ENCODE assay signal across 13 cellular contexts in the genomic region with DNA sequence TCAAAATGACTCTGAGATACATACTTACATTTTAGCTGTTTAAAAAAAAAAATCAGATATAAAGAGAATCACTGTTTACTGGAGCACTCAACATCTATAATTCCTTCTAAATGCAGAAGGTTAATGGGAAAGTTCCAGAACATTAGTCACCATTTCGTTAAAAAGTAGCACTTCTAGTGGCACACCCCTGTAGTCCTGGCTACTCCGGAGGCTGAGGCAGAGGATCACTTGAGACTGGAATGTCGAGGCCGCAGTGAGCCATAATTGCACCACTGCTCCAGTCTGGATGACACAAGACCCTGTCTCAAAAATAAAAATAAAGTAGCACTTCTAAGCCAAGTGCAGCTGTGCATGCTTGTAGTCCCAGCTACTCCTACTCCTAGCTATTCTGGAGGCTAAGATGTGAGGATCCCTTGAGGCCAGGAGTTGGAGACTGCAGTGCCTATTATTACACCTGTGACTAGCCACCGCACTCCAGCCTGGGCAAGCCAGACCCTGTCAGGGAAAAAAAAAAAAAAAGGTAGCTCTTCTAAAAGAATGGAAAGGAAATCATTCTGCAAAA. TPM values are rescaled to one million over a fixed set of nuclear protein-coding genes. Genes with fewer than 3 reads are reported as not detected.
A peak's percentile ranks its signal among the peaks of the same experiment; 100 is the strongest.
DNase-seq lines count a peak whose midpoint lies in the region; ATAC-seq, FAIRE-seq and TF ChIP-seq lines count a peak whose summit lies in the region.
"Had no signal": no experiment of that assay in that cellular context is flagged by ENCODE, and none has a peak within 500 bp of the region (broad histone marks: within the 10 kb centered on the region; RNA-seq: fewer than 3 reads in every experiment).

No MANE protein-coding gene starts in this region.

- no peaks in the 10 kb centered on the region for H3K27me3 Mint-ChIP-seq in activated naive CD4-positive, alpha-beta T cell treated with anti-CD3 and anti-CD28 coated beads, Interleukin-2, amount 50 U/mL, for 24 hours
- H3K27me3 Mint-ChIP-seq in T-cell, result no peaks in the 10 kb centered on the region
- no peaks in the 10 kb centered on the region for H3K27me3 Mint-ChIP-seq in stimulated activated memory B cell treated with anti-CD40 and anti-IgM and Interleukin-4, amounts not matched to agents 10 μg/mL and 1 μg/mL and 100 μg/mL, for 72 hours

- CTCF ChIA-PET in T-cell (lab: Charles Lee), result interaction anchor here (0.6 to 3.1 kb wide), 6 partner anchors 17 to 645 kb away, joined by 3 to 21 read pairs (median 6); a partner anchor contains a TSS

- H3K9me3 ChIP-seq in hepatocyte (ENCODE audit: low read depth), result no peaks in the 10 kb centered on the region
- H3K9me3 ChIP-seq: spleen had no signal

- H3K27ac Mint-ChIP-seq in activated naive CD4-positive, alpha-beta T cell treated with anti-CD3 and anti-CD28 coated beads, Interleukin-2, amount 50 U/mL, for 24 hours, result peak overlapping the region; percentile 53
- peak overlapping the region; percentile 85 for H3K27ac Mint-ChIP-seq in T-cell
- H3K27ac Mint-ChIP-seq in stimulated activated memory B cell treated with anti-CD40 and anti-IgM and Interleukin-4, amounts not matched to agents 10 μg/mL and 1 μg/mL and 100 μg/mL, for 72 hours, result peak overlapping the region; percentile 63

- 89% methylated on average over 5 of the region's 5 CpGs for WGBS in hepatocyte (ENCODE audit: low lambda C conversion rate, missing lambda C conversion rate)

- no peaks in the 10 kb centered on the region for H4K20me1 ChIP-seq in hepatocyte (ENCODE audit: insufficient read depth, poor library complexity, severe bottlenecking)

- no peaks in the 10 kb centered on the region for H3K36me3 ChIP-seq in hepatocyte (replicated peaks; ENCODE audit: insufficient read depth, low read depth)
- H3K36me3 ChIP-seq: spleen had no signal

- no peak for DNase-seq in activated naive CD4-positive, alpha-beta T cell treated with Interleukin-2 at 50 U/mL for 16 hours
- no peak for DNase-seq in T-cell
- DNase-seq in hepatocyte (ENCODE audit: low spot score), result no peak
- DNase-seq in HTR-8/SVneo (ENCODE audit: insufficient read length, low spot score), result no peak
- DNase-seq in HuH-7.5 (ENCODE audit: low spot score), result no peak
- DNase-seq: effector CD8-positive, alpha-beta T cell; left colon; NCI-H510A treated with DMSO at 0.1 percent for 48 hours; spleen had no signal

- ATAC-seq in T-cell (replicated peaks in 1 of 4) (no peak), GM19397 (IDR thresholded peaks at IDR 0.05; ENCODE audit: unreplicated experiment) (no peak)
- no peak for ATAC-seq in stimulated activated memory B cell treated with anti-CD40 and anti-IgM and Interleukin-4, amounts not matched to agents 10 μg/mL and 1 μg/mL and 100 μg/mL, for 72 hours
- ATAC-seq: left colon had no signal

- H3K9me2 ChIP-seq in hepatocyte (replicated peaks; ENCODE audit: insufficient read depth), result no peaks in the 10 kb centered on the region

- no peak overlapping the region for H3K27ac ChIP-seq in hepatocyte

- no peaks in the 10 kb centered on the region for H3K9me3 Mint-ChIP-seq in activated naive CD4-positive, alpha-beta T cell treated with anti-CD3 and anti-CD28 coated beads, Interleukin-2, amount 50 U/mL, for 24 hours
- no peaks in the 10 kb centered on the region for H3K9me3 Mint-ChIP-seq in T-cell
- H3K9me3 Mint-ChIP-seq in stimulated activated memory B cell treated with anti-CD40 and anti-IgM and Interleukin-4, amounts not matched to agents 10 μg/mL and 1 μg/mL and 100 μg/mL, for 72 hours, result no peaks in the 10 kb centered on the region

- H3K36me3 Mint-ChIP-seq in activated naive CD4-positive, alpha-beta T cell treated with anti-CD3 and anti-CD28 coated beads, Interleukin-2, amount 50 U/mL, for 24 hours, result no peaks in the 10 kb centered on the region
- H3K36me3 Mint-ChIP-seq in T-cell, result no peaks in the 10 kb centered on the region
- peaks cover 11% of the 10 kb centered on the region for H3K36me3 Mint-ChIP-seq in stimulated activated memory B cell treated with anti-CD40 and anti-IgM and Interleukin-4, amounts not matched to agents 10 μg/mL and 1 μg/mL and 100 μg/mL, for 72 hours

- H3K4me3 ChIP-seq in hepatocyte, result no peak overlapping the region

- no peak overlapping the region for H2AFZ ChIP-seq in hepatocyte

- peak overlapping the region; percentile 92 for H3K4me2 ChIP-seq in hepatocyte

- peaks cover 11% of the 10 kb centered on the region for H3K4me1 ChIP-seq in hepatocyte (ENCODE audit: insufficient read depth)

- POLR2A ChIA-PET in T-cell (lab: Charles Lee), result interaction anchor here (0.5 to 1.3 kb wide), 6 partner anchors 29 to 1589 kb away, joined by 3 to 6 read pairs (median 3); a partner anchor contains a TSS

- no peak for FAIRE-seq in HTR-8/SVneo (lab: Jason Lieb, UNC)
- FAIRE-seq: K562 had no signal

- no peak for TF ChIP-seq CTCF in hepatocyte (IDR thresholded peaks at IDR 0.05; ENCODE audit: poor library complexity)

- H3K79me2 ChIP-seq in hepatocyte, result peaks cover 8% of the 10 kb centered on the region

- H3K4me3 Mint-ChIP-seq in activated naive CD4-positive, alpha-beta T cell treated with anti-CD3 and anti-CD28 coated beads, Interleukin-2, amount 50 U/mL, for 24 hours, result peak overlapping the region; percentile 89
- peak overlapping the region; percentile 83 to 86 (median 85) for H3K4me3 Mint-ChIP-seq in T-cell
- H3K4me3 Mint-ChIP-seq in stimulated activated memory B cell treated with anti-CD40 and anti-IgM and Interleukin-4, amounts not matched to agents 10 μg/mL and 1 μg/mL and 100 μg/mL, for 72 hours, result peak overlapping the region; percentile 86

- H3K4me1 Mint-ChIP-seq in activated naive CD4-positive, alpha-beta T cell treated with anti-CD3 and anti-CD28 coated beads, Interleukin-2, amount 50 U/mL, for 24 hours, result peaks cover 32% of the 10 kb centered on the region
- H3K4me1 Mint-ChIP-seq in T-cell, result peaks cover 28 to 36% (median 32%) of the 10 kb centered on the region in 3 donors
- peaks cover 25% of the 10 kb centered on the region for H3K4me1 Mint-ChIP-seq in stimulated activated memory B cell treated with anti-CD40 and anti-IgM and Interleukin-4, amounts not matched to agents 10 μg/mL and 1 μg/mL and 100 μg/mL, for 72 hours

- H3K27me3 ChIP-seq in hepatocyte, result no peaks in the 10 kb centered on the region
- H3K27me3 ChIP-seq: spleen had no signal

RNA-seq across cellular contexts. Expression of a gene that starts 2.2 kb away (rescaled TPM):
- total RNA-seq in T-cell (1 to 10 TPM in 4 of 5 donors, under 1 TPM in 1; 0.98 to 6.7 (median 5.9) TPM), hepatocyte (1.5 and 2.4 TPM in 2 replicates)
- 2.6 and 5.6 TPM in 2 replicates for polyA plus RNA-seq in hepatocyte

RNA-seq across cellular contexts. Expression of a gene that starts 16.5 kb away (rescaled TPM):
- total RNA-seq in T-cell (10 to 100 TPM; 61.0 to 81.8 (median 66.5) TPM), hepatocyte (45.0 and 45.4 TPM in 2 replicates)
- 15.3 and 21.5 TPM in 2 replicates for polyA plus RNA-seq in hepatocyte
